Comparison of ENCODE assay signal across 13 cellular contexts in the genomic region with DNA sequence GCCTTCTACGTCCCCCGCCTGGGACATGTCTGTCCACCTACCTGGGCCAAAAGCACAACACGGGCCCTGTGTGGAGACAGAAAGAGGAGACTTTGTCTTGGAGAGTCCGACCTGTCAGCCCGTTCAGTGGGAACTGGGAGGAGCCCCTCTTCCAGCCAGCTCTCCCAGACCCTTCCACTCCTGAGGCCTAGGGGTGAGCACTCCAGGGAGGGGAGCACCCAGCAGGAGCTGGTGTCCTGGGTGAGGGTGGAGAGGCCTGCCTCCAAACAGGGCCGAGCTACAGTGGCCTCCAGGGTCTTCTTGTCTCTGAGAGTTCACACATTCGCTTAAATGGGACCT. TPM values are rescaled to one million over a fixed set of nuclear protein-coding genes. Genes with fewer than 3 reads are reported as not detected.
DNase-seq lines count a peak whose midpoint lies in the region; ATAC-seq and TF ChIP-seq lines count a peak whose summit lies in the region.
"Had no signal": no experiment of that assay in that cellular context is flagged by ENCODE, and none has a peak within 500 bp of the region (broad histone marks: within the 10 kb centered on the region; RNA-seq: fewer than 3 reads in every experiment).

No MANE protein-coding gene starts in this region.

- DNase-seq in activated CD8-positive, alpha-beta memory T cell treated with anti-CD3 and anti-CD28 coated beads, Interleukin-2, amount 50 U/mL, for 48 hours, result peak; percentile 52
- DNase-seq in activated CD8-positive, alpha-beta memory T cell treated with anti-CD3 and anti-CD28 coated beads for 24 hours, result no peak
- DNase-seq in Panc1 (ENCODE audit: low read depth, low spot score), result no peak
- no peak for DNase-seq in stimulated activated CD4-positive, alpha-beta T cell treated with anti-CD3 and anti-CD28 coated beads, Interleukin-4, amount 100 ng/mL, for 4 hours
- no peak for DNase-seq in T-helper 9 cell
- no peak for DNase-seq in NK-92 treated with Interleukin-12 subunit alpha and Interleukin-12 subunit beta, amount 100 ng/mL, for 24 hours (lab: John Stamatoyannopoulos, UW)
- DNase-seq: NCI-H1436 treated with DMSO at 0.1 percent for 48 hours, NCI-H446 treated with DMSO at 0.1 percent for 48 hours, occipital lobe had no signal

- H3K4me1 ChIP-seq in Panc1 (ENCODE audit: control insufficient read depth, insufficient read depth, low read length) (no peaks in the 10 kb centered on the region), iPS-18a (ENCODE audit: control insufficient read depth, low read depth, low read length) (no peaks in the 10 kb centered on the region)

- H3K36me3 ChIP-seq in Panc1 (ENCODE audit: control insufficient read depth, insufficient read depth, low read length), result no peaks in the 10 kb centered on the region
- H3K36me3 ChIP-seq in iPS-18a (ENCODE audit: control insufficient read depth, low read depth, low read length), result no peaks in the 10 kb centered on the region
- H3K36me3 ChIP-seq: brain microvascular endothelial cell had no signal

- no TSS peak for BruUV-seq in Panc1 (replicated peaks; lab: Mats Ljungman, UMichigan)

- H3K27me3 ChIP-seq in Panc1 (ENCODE audit: control insufficient read depth, insufficient read depth, low read length) (no peaks in the 10 kb centered on the region), iPS-18a (ENCODE audit: control insufficient read depth, insufficient read depth, low read length) (no peaks in the 10 kb centered on the region)
- H3K27me3 ChIP-seq: brain microvascular endothelial cell had no signal

- peak overlapping the region; percentile 26 for H3K9ac ChIP-seq in iPS-18a (ENCODE audit: low read length)

- in situ Hi-C loops in Panc1 (cut with HindIII; ENCODE audit: low pct_unique_long_range_greater_than_20kb, low sequenced_read_pairs), result no loop called here

- POLR2A ChIA-PET in Panc1 (lab: Charles Lee), result no interaction called here

- H3K9me3 ChIP-seq in Panc1 (ENCODE audit: control insufficient read depth, insufficient read depth, low read depth, low read length) (no peaks in the 10 kb centered on the region), iPS-18a (ENCODE audit: control insufficient read depth, low read depth, low read length) (no peaks in the 10 kb centered on the region)

- no peak for TF ChIP-seq CTCF in Panc1 (IDR thresholded peaks at IDR 0.05)

- no peak overlapping the region for H3K4me3 ChIP-seq in Panc1 (ENCODE audit: low read depth in 2 of 2, low read length in 2 of 2)
- peak overlapping the region; percentile 48 for H3K4me3 ChIP-seq in iPS-18a (ENCODE audit: low read length)

- CTCF ChIA-PET in Panc1 (lab: Charles Lee), result interaction anchor here (0.6 to 1.2 kb wide), 2 partner anchors 75 to 927 kb away, joined by 3 to 4 read pairs; no protein-coding TSS in a partner anchor

- intact Hi-C loops in Panc1 (cut with micrococcal nuclease; ENCODE audit: unreplicated experiment), result no loop called here

- ATAC-seq in Panc1, result peak; percentile 40

- no peak overlapping the region for H3K27ac ChIP-seq in Panc1 (ENCODE audit: low read length)
- no peak overlapping the region for H3K27ac ChIP-seq in iPS-18a (ENCODE audit: low read length)
- H3K27ac ChIP-seq in temporal lobe (ENCODE audit: low read depth, low read length), result peak overlapping the region; percentile 53
- H3K27ac ChIP-seq: brain microvascular endothelial cell had no signal

RNA-seq across cellular contexts. Expression of a gene that starts 0.5 kb away (rescaled TPM):
- total RNA-seq in Panc1 (2021; ENCODE audit: unreplicated experiment) (0.54 TPM), temporal lobe (not detected)
- polyA plus RNA-seq in Panc1 (2012; ENCODE audit: insufficient read length), result 0.22 TPM
- total RNA-seq: occipital lobe, skeletal muscle tissue had no signal

RNA-seq across cellular contexts. Expression of a gene that starts 51.1 kb away (rescaled TPM):
- total RNA-seq in Panc1 (2021; ENCODE audit: unreplicated experiment) (34.8 TPM), temporal lobe (60.2 TPM)
- 31.5 TPM for polyA plus RNA-seq in Panc1 (2012; ENCODE audit: insufficient read length)
